In genomic region chr5:40481226-40481625, GRCh38 we compare ENCODE assay signal across 22 cellular contexts.
DNase-seq lines count a peak whose midpoint lies in the region; ATAC-seq and TF ChIP-seq lines count a peak whose summit lies in the region.
"Had no signal": no experiment of that assay in that cellular context is flagged by ENCODE, and none has a peak within 500 bp of the region (broad histone marks: within the 10 kb centered on the region; RNA-seq: fewer than 3 reads in every experiment).

No MANE protein-coding gene starts in this region.

- CTCF ChIA-PET in RWPE1 (lab: Yijun Ruan, JAX), result no interaction called here

- no peak for TF ChIP-seq CTCF in RWPE1 (conservative IDR thresholded peaks at IDR 0.05; ENCODE audit: low read depth)

- H3K4me1 Mint-ChIP-seq in central memory CD8-positive, alpha-beta T cell, result peaks cover 23% of the 10 kb centered on the region
- H3K4me1 Mint-ChIP-seq in stimulated activated memory B cell treated with anti-CD40 and anti-IgM and Interleukin-4, amounts not matched to agents 10 μg/mL and 1 μg/mL and 100 μg/mL, for 72 hours, result peaks cover 30% of the 10 kb centered on the region

- POLR2A ChIA-PET in RWPE1 (lab: Yijun Ruan, JAX; ENCODE audit: low non-redundant PET), result no interaction called here

- ATAC-seq in central memory CD8-positive, alpha-beta T cell (replicated peaks; ENCODE audit: extremely low read depth, poor library complexity, severe bottlenecking), result no peak
- ATAC-seq in stimulated activated memory B cell treated with anti-CD40 and anti-IgM and Interleukin-4, amounts not matched to agents 10 μg/mL and 1 μg/mL and 100 μg/mL, for 72 hours, result no peak
- ATAC-seq in GM18868 (IDR thresholded peaks at IDR 0.05; ENCODE audit: unreplicated experiment) (no peak), HG03159 (IDR thresholded peaks at IDR 0.05; ENCODE audit: unreplicated experiment) (no peak)
- ATAC-seq: Panc1 had no signal

- no peaks in the 10 kb centered on the region for H3K27me3 Mint-ChIP-seq in central memory CD8-positive, alpha-beta T cell
- no peaks in the 10 kb centered on the region for H3K27me3 Mint-ChIP-seq in stimulated activated memory B cell treated with anti-CD40 and anti-IgM and Interleukin-4, amounts not matched to agents 10 μg/mL and 1 μg/mL and 100 μg/mL, for 72 hours
- H3K27me3 Mint-ChIP-seq: memory B cell had no signal

- H3K36me3 Mint-ChIP-seq in central memory CD8-positive, alpha-beta T cell (ENCODE audit: insufficient read depth), result no peaks in the 10 kb centered on the region
- H3K36me3 Mint-ChIP-seq in stimulated activated memory B cell treated with anti-CD40 and anti-IgM and Interleukin-4, amounts not matched to agents 10 μg/mL and 1 μg/mL and 100 μg/mL, for 72 hours, result no peaks in the 10 kb centered on the region
- H3K36me3 Mint-ChIP-seq: memory B cell had no signal

- no peak overlapping the region for H3K27ac ChIP-seq in RWPE1
- H3K27ac ChIP-seq: coronary artery, SK-N-MC, tibial artery had no signal

- no peaks in the 10 kb centered on the region for H3K9me3 Mint-ChIP-seq in central memory CD8-positive, alpha-beta T cell
- H3K9me3 Mint-ChIP-seq in stimulated activated memory B cell treated with anti-CD40 and anti-IgM and Interleukin-4, amounts not matched to agents 10 μg/mL and 1 μg/mL and 100 μg/mL, for 72 hours, result no peaks in the 10 kb centered on the region
- H3K9me3 Mint-ChIP-seq: memory B cell had no signal

- H3K4me3 Mint-ChIP-seq in central memory CD8-positive, alpha-beta T cell, result no peak overlapping the region
- no peak overlapping the region for H3K4me3 Mint-ChIP-seq in stimulated activated memory B cell treated with anti-CD40 and anti-IgM and Interleukin-4, amounts not matched to agents 10 μg/mL and 1 μg/mL and 100 μg/mL, for 72 hours
- H3K4me3 Mint-ChIP-seq: memory B cell had no signal

- DNase-seq in Daoy (ENCODE audit: low read depth), result peak; percentile 54
- DNase-seq in ELR (ENCODE audit: low read depth), result peak; percentile 89
- peak; percentile 51 for DNase-seq in RWPE1 (ENCODE audit: low spot score)
- no peak for DNase-seq in central memory CD8-positive, alpha-beta T cell (ENCODE audit: low spot score in 2 of 2)
- DNase-seq: COR-L47; DMS79; GOT3; MM.1S; NCI-H1436; NCI-H510A; occipital lobe; small intestine; stimulated activated CD4-positive, alpha-beta T cell treated with anti-CD3 and anti-CD28 coated beads, Interleukin-2, amount 100 ng/mL, for 24 hours; stimulated activated naive CD4-positive, alpha-beta T cell; tibial artery had no signal

- H3K27ac Mint-ChIP-seq in central memory CD8-positive, alpha-beta T cell (ENCODE audit: low read depth), result peak overlapping the region; percentile 10
- H3K27ac Mint-ChIP-seq in stimulated activated memory B cell treated with anti-CD40 and anti-IgM and Interleukin-4, amounts not matched to agents 10 μg/mL and 1 μg/mL and 100 μg/mL, for 72 hours, result no peak overlapping the region
- H3K27ac Mint-ChIP-seq: memory B cell had no signal

Comparison
In these comparisons a context has a peak if more than half of its experiments do, and no peak if none do; other contexts are left out.
1. DNase-seq: peak in Daoy (single experiment), ELR (single experiment) and RWPE1 (single experiment); none in central memory CD8-positive, alpha-beta T cell (0 of 2).